30 cellular contexts compared by ENCODE assay signal in the genomic region with DNA sequence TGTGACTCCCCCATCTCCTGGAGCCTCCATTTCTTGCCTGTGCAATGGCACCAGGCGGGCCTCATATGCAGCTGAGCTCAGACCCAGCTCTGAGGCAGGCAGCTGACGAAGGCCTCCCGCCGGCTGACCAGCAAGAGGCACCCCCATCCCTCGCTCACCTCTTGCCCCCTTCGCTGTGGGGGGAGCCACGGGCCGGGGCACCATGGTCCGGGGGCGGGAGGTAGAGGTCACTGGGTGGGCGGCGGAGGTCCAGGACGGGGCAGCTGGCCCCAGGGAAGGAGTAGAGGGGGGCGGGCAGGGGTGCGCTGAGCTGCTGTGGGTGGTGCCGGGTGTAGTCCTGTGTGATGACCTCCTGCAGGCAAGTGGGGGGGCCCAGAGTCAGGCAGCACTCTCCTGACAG. TPM values are rescaled to one million over a fixed set of nuclear protein-coding genes. Genes with fewer than 3 reads are reported as not detected.
DNase-seq lines count a peak whose midpoint lies in the region; ATAC-seq, FAIRE-seq and TF ChIP-seq lines count a peak whose summit lies in the region.
"Had no signal": no experiment of that assay in that cellular context is flagged by ENCODE, and none has a peak within 500 bp of the region (broad histone marks: within the 10 kb centered on the region; RNA-seq: fewer than 3 reads in every experiment).

No MANE protein-coding gene starts in this region.

- H3K9me3 ChIP-seq in astrocyte (ENCODE audit: insufficient read depth, low read depth, low read length) (no peaks in the 10 kb centered on the region), endodermal cell (ENCODE audit: control insufficient read depth, low read length) (no peaks in the 10 kb centered on the region), mesenchymal stem cell (ENCODE audit: control insufficient read depth, low read length) (no peaks in the 10 kb centered on the region)
- H3K9me3 ChIP-seq: BE2C, BLaER1 had no signal

- H3K9ac ChIP-seq in astrocyte (ENCODE audit: low read length) = no peak overlapping the region
- H3K9ac ChIP-seq in endodermal cell (ENCODE audit: extremely low read depth, low read length, poor library complexity, severe bottlenecking) = no peak overlapping the region
- H3K9ac ChIP-seq in mesenchymal stem cell (ENCODE audit: low read length) = no peak overlapping the region
- H3K9ac ChIP-seq: BLaER1 had no signal

- FAIRE-seq in astrocyte (lab: Jason Lieb, UNC) = no peak
- FAIRE-seq: A204.1, GM12878, GM12892, GM18507 had no signal

- H3K36me3 Mint-ChIP-seq in astrocyte (ENCODE audit: low read depth, unreplicated experiment) = peaks cover 29% of the 10 kb centered on the region
- peaks cover 57% of the 10 kb centered on the region for H3K36me3 Mint-ChIP-seq in endodermal cell (ENCODE audit: low read depth)

- no peak overlapping the region for H3K4ac ChIP-seq in mesenchymal stem cell (ENCODE audit: low read depth in 1 of 2, low read length in 2 of 2)

- H3K27me3 Mint-ChIP-seq in astrocyte (ENCODE audit: low read depth, unreplicated experiment) (no peaks in the 10 kb centered on the region), endodermal cell (ENCODE audit: insufficient read depth) (no peaks in the 10 kb centered on the region)
- H3K27me3 Mint-ChIP-seq: CD4-positive, alpha-beta memory T cell; CD4-positive, CD25-positive, alpha-beta regulatory T cell; CD8-positive, alpha-beta memory T cell had no signal

- peaks cover 80% of the 10 kb centered on the region for H4K20me1 ChIP-seq in astrocyte (ENCODE audit: insufficient read depth, low read length)

- H3K4me3 ChIP-seq in astrocyte (ENCODE audit: insufficient read depth, low read depth, low read length) (no peak overlapping the region), endodermal cell (ENCODE audit: low read length) (no peak overlapping the region), mesenchymal stem cell (ENCODE audit: insufficient read depth in 1 of 2, low read depth in 1 of 2, low read length in 2 of 2) (no peak overlapping the region)
- H3K4me3 ChIP-seq: BLaER1, GM12878 had no signal

- H3K9me3 Mint-ChIP-seq in astrocyte (ENCODE audit: unreplicated experiment) = peaks cover 2% of the 10 kb centered on the region
- H3K9me3 Mint-ChIP-seq in endodermal cell = no peaks in the 10 kb centered on the region
- H3K9me3 Mint-ChIP-seq: CD4-positive, alpha-beta memory T cell; CD4-positive, CD25-positive, alpha-beta regulatory T cell; CD8-positive, alpha-beta memory T cell had no signal

- no peak for ATAC-seq in HG03565 (IDR thresholded peaks at IDR 0.05; ENCODE audit: unreplicated experiment)
- ATAC-seq in HG03442 (IDR thresholded peaks at IDR 0.05; ENCODE audit: unreplicated experiment) = no peak
- ATAC-seq: GM12878 had no signal

- H2BK12ac ChIP-seq in mesenchymal stem cell (ENCODE audit: low read length in 2 of 2) = no peak overlapping the region

- no peak overlapping the region for H3K4me2 ChIP-seq in astrocyte (ENCODE audit: low read length)
- no peak overlapping the region for H3K4me2 ChIP-seq in mesenchymal stem cell (ENCODE audit: low read length, poor library complexity, severe bottlenecking)
- H3K4me2 ChIP-seq: BLaER1 had no signal

- H4K91ac ChIP-seq in mesenchymal stem cell (ENCODE audit: low read length) = no peak overlapping the region

- no peak overlapping the region for H2BK15ac ChIP-seq in mesenchymal stem cell (ENCODE audit: low read depth, poor library complexity, severe bottlenecking)

- H2BK120ac ChIP-seq in mesenchymal stem cell (ENCODE audit: low read depth, low read length) = no peak overlapping the region

- peaks cover 44% of the 10 kb centered on the region for H3K36me3 ChIP-seq in astrocyte (ENCODE audit: insufficient read depth, low read length)
- peaks cover 29% of the 10 kb centered on the region for H3K36me3 ChIP-seq in endodermal cell (ENCODE audit: control insufficient read depth, insufficient read depth, low read length)
- H3K36me3 ChIP-seq in mesenchymal stem cell (ENCODE audit: control insufficient read depth in 1 of 2, insufficient read depth in 2 of 2, low read depth in 1 of 2, low read length in 2 of 2) = peaks cover 72 to 98% of the 10 kb centered on the region in 2 experiments

- POLR2A ChIA-PET in RWPE1 (lab: Yijun Ruan, JAX; ENCODE audit: low non-redundant PET) = no interaction called here

- peak overlapping the region; percentile 21 for H4K8ac ChIP-seq in mesenchymal stem cell (ENCODE audit: low read length)

- H2AFZ ChIP-seq in astrocyte (ENCODE audit: low read depth, low read length) (no peak overlapping the region), mesenchymal stem cell (ENCODE audit: low read depth, low read length) (no peak overlapping the region)

- H3K4me1 ChIP-seq in astrocyte (ENCODE audit: insufficient read depth, low read length) (no peaks in the 10 kb centered on the region), endodermal cell (ENCODE audit: control insufficient read depth, insufficient read depth, low read length) (no peaks in the 10 kb centered on the region), mesenchymal stem cell (ENCODE audit: control insufficient read depth, insufficient read depth, low read depth, low read length) (peaks cover 11% of the 10 kb centered on the region)
- H3K4me1 ChIP-seq: BE2C had no signal

- no peak overlapping the region for H3K14ac ChIP-seq in mesenchymal stem cell (ENCODE audit: low read length in 2 of 2)

- H3K27ac Mint-ChIP-seq in astrocyte (ENCODE audit: unreplicated experiment) (peak overlapping the region; percentile 12), endodermal cell (no peak overlapping the region)
- H3K27ac Mint-ChIP-seq: CD4-positive, CD25-positive, alpha-beta regulatory T cell had no signal

- CTCF ChIA-PET in RWPE1 (lab: Yijun Ruan, JAX) = no interaction called here

- H2AK5ac ChIP-seq in mesenchymal stem cell (ENCODE audit: low read length, severe bottlenecking) = no peak overlapping the region

- H3K23ac ChIP-seq in mesenchymal stem cell (ENCODE audit: low read length in 2 of 2) = no peak overlapping the region

- H3K18ac ChIP-seq in mesenchymal stem cell (ENCODE audit: low read depth in 1 of 2, low read length in 2 of 2) = no peak overlapping the region

- H3K79me2 ChIP-seq in astrocyte (ENCODE audit: insufficient read depth, low read length) = peaks cover 19% of the 10 kb centered on the region

- TF ChIP-seq CTCF in RWPE1 (conservative IDR thresholded peaks at IDR 0.05; ENCODE audit: low read depth) (no peak), astrocyte (IDR thresholded peaks at IDR 0.05; ENCODE audit: insufficient read depth, low read depth, low read length) (no peak), endodermal cell (conservative IDR thresholded peaks at IDR 0.05) (no peak)

- DNase-seq in RWPE1 (ENCODE audit: low spot score) (no peak), astrocyte (ENCODE audit: low read depth) (no peak), endodermal cell (no peak), mesenchymal stem cell (no peak), dermis blood vessel endothelial cell (no peak), T-helper 1 cell (no peak)
- DNase-seq: 8988T; ACHN; BE2C; C1 segment of cervical spinal cord; CD4-positive, alpha-beta memory T cell; CD4-positive, CD25-positive, alpha-beta regulatory T cell; CD8-positive, alpha-beta memory T cell; COR-L47; DMS 273 treated with DMSO at 0.1 percent for 48 hours; DMS153; DMS53; DMS79; DND-41; EL; GDM1 had no signal

- no peaks in the 10 kb centered on the region for H3K27me3 ChIP-seq in astrocyte (ENCODE audit: insufficient read depth, low read length)
- no peaks in the 10 kb centered on the region for H3K27me3 ChIP-seq in endodermal cell (ENCODE audit: control insufficient read depth, insufficient read depth, low read length, poor library complexity, severe bottlenecking)
- no peaks in the 10 kb centered on the region for H3K27me3 ChIP-seq in mesenchymal stem cell (ENCODE audit: control insufficient read depth in 1 of 2, insufficient read depth in 1 of 2, low read length in 2 of 2)
- H3K27me3 ChIP-seq: BE2C, BLaER1 had no signal

- H3K4me3 Mint-ChIP-seq in astrocyte (ENCODE audit: unreplicated experiment) = no peak overlapping the region
- no peak overlapping the region for H3K4me3 Mint-ChIP-seq in endodermal cell
- H3K4me3 Mint-ChIP-seq: CD14-positive monocyte; CD4-positive, alpha-beta memory T cell; CD4-positive, CD25-positive, alpha-beta regulatory T cell; CD8-positive, alpha-beta memory T cell had no signal

- H3K4me1 Mint-ChIP-seq in astrocyte (ENCODE audit: low read depth, unreplicated experiment) (no peaks in the 10 kb centered on the region), endodermal cell (no peaks in the 10 kb centered on the region)
- H3K4me1 Mint-ChIP-seq: CD14-positive monocyte; CD4-positive, alpha-beta memory T cell; CD4-positive, CD25-positive, alpha-beta regulatory T cell; CD8-positive, alpha-beta memory T cell had no signal

- WGBS in endodermal cell (ENCODE audit: insufficient coverage in 1 of 2, insufficient read length in 1 of 2), 2 experiments = 89 to 97% methylated on average over 5 to 16 of the region's 16 CpGs
- WGBS in mesenchymal stem cell = 98% methylated on average over 16 of the region's 16 CpGs

- H3K79me1 ChIP-seq in mesenchymal stem cell (replicated peaks; ENCODE audit: low read length, poor library complexity, severe bottlenecking) = peaks cover 58% of the 10 kb centered on the region

- H3K27ac ChIP-seq in RWPE1 (peak overlapping the region; percentile 22; the same call in 1 of the 2 replicates), astrocyte (ENCODE audit: low read depth, low read length) (no peak overlapping the region), endodermal cell (ENCODE audit: low read depth, low read length) (peak overlapping the region; percentile 10), mesenchymal stem cell (ENCODE audit: low read length, poor library complexity, severe bottlenecking) (no peak overlapping the region)
- H3K27ac ChIP-seq: BLaER1 had no signal

- no peak overlapping the region for H2BK5ac ChIP-seq in mesenchymal stem cell (ENCODE audit: low read depth, low read length, poor library complexity, severe bottlenecking)

RNA-seq across cellular contexts. Expression of gene RFLNA, which starts 39.4 kb away (rescaled TPM):
- total RNA-seq in astrocyte = 1.8 and 2.8 TPM in 2 replicates
- total RNA-seq in endodermal cell = 1 to 10 TPM; 1.2 to 2.0 TPM
- 6.3 TPM for polyA plus RNA-seq in endodermal cell (2013, experiment 1 of 2)
- polyA plus RNA-seq in endodermal cell (2013, experiment 2 of 2) = 5.2 TPM
- polyA plus RNA-seq in mesenchymal stem cell (2013, experiment 1 of 2) = 1.3 TPM
- polyA plus RNA-seq in mesenchymal stem cell (2013, experiment 2 of 2) = 1.1 TPM
- total RNA-seq in dermis blood vessel endothelial cell = under 0.01 and 0.19 TPM in 2 replicates
- total RNA-seq: CD4-positive, alpha-beta memory T cell; CD4-positive, CD25-positive, alpha-beta regulatory T cell; CD8-positive, alpha-beta memory T cell; GM12878 had no signal
- polyA plus RNA-seq: AG04450; CD14-positive monocyte; CD4-positive, alpha-beta memory T cell; CD4-positive, CD25-positive, alpha-beta regulatory T cell; CD8-positive, alpha-beta memory T cell had no signal

Comparison
In these comparisons a context has a peak if more than half of its experiments do, and no peak if none do; other contexts are left out.
1. H3K27ac ChIP-seq: peak in RWPE1 (single experiment) and endodermal cell (single experiment); none in astrocyte (single experiment) and mesenchymal stem cell (single experiment).